In the genomic region with DNA sequence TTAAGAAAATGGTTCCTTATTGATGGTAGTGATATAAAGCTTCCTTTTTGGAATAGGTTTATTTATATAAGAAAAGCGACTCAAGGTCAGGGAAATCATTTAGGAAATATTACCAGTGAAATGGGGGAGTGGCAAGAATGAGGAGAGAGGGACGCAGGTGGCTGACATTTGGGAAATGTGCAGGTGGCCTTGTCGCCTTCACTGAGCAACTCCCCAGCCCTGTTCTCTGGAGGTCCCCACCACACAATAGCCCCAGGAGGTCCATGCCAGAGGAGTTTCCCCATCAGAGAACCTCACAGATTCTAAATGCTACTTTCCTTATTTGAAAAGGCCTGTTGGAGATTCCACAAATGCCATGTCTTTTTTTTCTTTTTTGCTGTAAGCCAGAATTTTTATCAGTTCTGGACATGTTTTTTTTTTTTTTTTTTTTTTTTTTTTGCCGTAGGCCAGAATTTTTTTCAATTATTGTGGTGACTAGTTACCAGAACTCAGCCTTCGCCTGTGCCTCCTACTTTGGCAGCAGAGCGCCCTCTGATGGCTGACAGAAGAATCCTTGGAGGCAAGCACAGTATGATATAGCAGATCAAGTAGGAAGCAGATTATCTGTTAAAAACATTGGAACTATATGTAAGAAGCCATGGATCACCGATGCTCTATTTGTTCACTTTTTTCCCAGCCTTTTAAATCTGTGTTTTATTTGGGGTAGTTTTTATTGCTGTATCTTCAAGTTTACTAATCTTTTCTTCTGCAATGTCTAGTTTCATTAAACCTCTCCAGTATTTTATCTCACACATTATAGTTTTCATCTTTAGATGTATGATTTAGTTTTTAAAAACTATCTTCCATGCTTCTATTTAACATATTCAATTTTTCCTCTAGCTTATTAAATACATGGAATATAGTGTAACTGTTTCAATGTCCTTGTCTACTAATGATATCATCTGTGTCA, we compare ENCODE assay signal across 9 cellular contexts. TPM values are rescaled to one million over a fixed set of nuclear protein-coding genes. Genes with fewer than 3 reads are reported as not detected.
DNase-seq lines count a peak whose midpoint lies in the region.
"Had no signal": no experiment of that assay in that cellular context is flagged by ENCODE, and none has a peak within 500 bp of the region (broad histone marks: within the 10 kb centered on the region; RNA-seq: fewer than 3 reads in every experiment).

No MANE protein-coding gene starts in this region.

- no peak overlapping the region for H3K4ac ChIP-seq in neuronal stem cell (ENCODE audit: low read length)

- H3K27me3 ChIP-seq in neuronal stem cell (ENCODE audit: control insufficient read depth in 3 of 3, insufficient read depth in 3 of 3, low read depth in 1 of 3, low read length in 3 of 3) = peaks cover 0 to 9% (median 0%) of the 10 kb centered on the region in 3 experiments
- H3K27me3 ChIP-seq: BLaER1 treated with 17β-estradiol and CSF1 and Interleukin-3, amounts not matched to agents 10 nM and 100 nM had no signal

- H4K8ac ChIP-seq in neuronal stem cell (ENCODE audit: low read depth, low read length) = no peak overlapping the region

- H3K4me1 ChIP-seq in neuronal stem cell (ENCODE audit: control insufficient read depth in 2 of 2, insufficient read depth in 1 of 2, low read depth in 1 of 2, low read length in 2 of 2) = peaks cover 0 to 7% of the 10 kb centered on the region in 2 donors

- no peak overlapping the region for H2BK5ac ChIP-seq in neuronal stem cell (ENCODE audit: low read length)

- no peaks in the 10 kb centered on the region for H3K36me3 ChIP-seq in neuronal stem cell (replicated peaks in 1 of 2; ENCODE audit: control insufficient read depth in 2 of 2, insufficient read depth in 2 of 2, low read length in 2 of 2)

- no peak overlapping the region for H3K4me2 ChIP-seq in neuronal stem cell (ENCODE audit: insufficient read depth, low read length, poor library complexity, severe bottlenecking)
- H3K4me2 ChIP-seq: BLaER1 treated with 17β-estradiol and CSF1 and Interleukin-3, amounts not matched to agents 10 nM and 100 nM had no signal

- H3K9ac ChIP-seq in neuronal stem cell (ENCODE audit: low read depth, low read length, poor library complexity) = no peak overlapping the region
- H3K9ac ChIP-seq: BLaER1 treated with 17β-estradiol and CSF1 and Interleukin-3, amounts not matched to agents 10 nM and 100 nM had no signal

- no peak overlapping the region for H3K18ac ChIP-seq in neuronal stem cell (ENCODE audit: low read length)

- no peak overlapping the region for H4K91ac ChIP-seq in neuronal stem cell (ENCODE audit: low read depth, low read length, poor library complexity)

- H2AFZ ChIP-seq in neuronal stem cell (ENCODE audit: low read length) = no peak overlapping the region

- H3K4me3 ChIP-seq in neuronal stem cell (ENCODE audit: low read length in 2 of 2) = no peak overlapping the region
- H3K4me3 ChIP-seq: BLaER1 treated with 17β-estradiol and CSF1 and Interleukin-3, amounts not matched to agents 10 nM and 100 nM had no signal

- no peak overlapping the region for H3K27ac ChIP-seq in neuronal stem cell (replicated peaks; ENCODE audit: low read length)
- H3K27ac ChIP-seq: BLaER1 treated with 17β-estradiol and CSF1 and Interleukin-3, amounts not matched to agents 10 nM and 100 nM had no signal

- H2BK120ac ChIP-seq in neuronal stem cell (ENCODE audit: low read depth, low read length) = no peak overlapping the region

- H2AK5ac ChIP-seq in neuronal stem cell (ENCODE audit: low read depth, low read length) = no peak overlapping the region

- H2BK12ac ChIP-seq in neuronal stem cell (ENCODE audit: low read length) = no peak overlapping the region

- H3K23ac ChIP-seq in neuronal stem cell (ENCODE audit: low read depth, low read length, poor library complexity) = no peak overlapping the region

- no peak overlapping the region for H2BK15ac ChIP-seq in neuronal stem cell (ENCODE audit: low read length)

- no peaks in the 10 kb centered on the region for H3K9me3 ChIP-seq in neuronal stem cell (replicated peaks in 1 of 2; ENCODE audit: control insufficient read depth in 2 of 2, insufficient read depth in 1 of 2, low read depth in 1 of 2, low read length in 2 of 2)

- peak; percentile 18 for DNase-seq in NCI-H2107 treated with DMSO at 0.1 percent for 48 hours (lab: John Stamatoyannopoulos, UW; ENCODE audit: unreplicated experiment)
- DNase-seq in NCI-H2107 (lab: John Stamatoyannopoulos, UW) = no peak
- peak in 53 of 76 experiments; percentile 3 to 59 (median 32) for DNase-seq in HUDEP-2 (lab: John Stamatoyannopoulos, UW; ENCODE audit: unreplicated experiment in 76 of 76)
- DNase-seq in OCI-M2 (lab: John Stamatoyannopoulos, UW; ENCODE audit: unreplicated experiment) = peak; percentile 9
- peak; percentile 41 for DNase-seq in activated T-cell treated with anti-CD3 and anti-CD28 coated beads for 48 hours (ENCODE audit: low read depth)
- DNase-seq in fibroblast of gingiva (ENCODE audit: low read depth) = peak; percentile 52
- peak; percentile 67 for DNase-seq in neuronal stem cell (ENCODE audit: low spot score)
- peak; percentile 63 for DNase-seq in ureter (ENCODE audit: low spot score)

- no peak overlapping the region for H3K14ac ChIP-seq in neuronal stem cell (ENCODE audit: low read length)

- WGBS in neuronal stem cell (ENCODE audit: extremely low coverage in 2 of 2, insufficient read length in 2 of 2, insufficient replicate concordance in 1 of 2), 2 donors = no CpG with 5 or more reads among the region's 7 CpGs

- no peaks in the 10 kb centered on the region for H3K79me1 ChIP-seq in neuronal stem cell (ENCODE audit: low read depth, low read length)

RNA-seq across cellular contexts. Expression of a gene that starts 18.6 kb away (rescaled TPM):
- polyA plus RNA-seq in neuronal stem cell (2013, experiment 1 of 2) = not detected
- polyA plus RNA-seq in neuronal stem cell (2013, experiment 2 of 2) = not detected
- not detected for total RNA-seq in ureter

RNA-seq across cellular contexts. Expression of a gene that starts 36.0 kb away (rescaled TPM):
- not detected for polyA plus RNA-seq in neuronal stem cell (2013, experiment 1 of 2)
- not detected for polyA plus RNA-seq in neuronal stem cell (2013, experiment 2 of 2)
- total RNA-seq in ureter = not detected
